ENCODE assay signal across 8 cellular contexts in genomic region chr14:69615471-69616407, GRCh38. TPM values are rescaled to one million over a fixed set of nuclear protein-coding genes. Genes with fewer than 3 reads are reported as not detected.
DNase-seq lines count a peak whose midpoint lies in the region; ATAC-seq and TF ChIP-seq lines count a peak whose summit lies in the region.

No MANE protein-coding gene starts in this region.

- ATAC-seq in GM19463 (IDR thresholded peaks at IDR 0.05; ENCODE audit: unreplicated experiment) (peak; percentile 49), HG03575 (IDR thresholded peaks at IDR 0.05; ENCODE audit: extremely low read depth, insufficient number of reproducible peaks, low FRiP score, unreplicated experiment) (peak; percentile 34), SK-N-SH treated with all-trans-retinoic acid at 6 μM for 48 hours (peak; percentile 65), upper lobe of right lung (peak; percentile 50)

- peak overlapping the region; percentile 49 for H3K4me3 ChIP-seq in coronary artery
- peak overlapping the region; percentile 23 for H3K4me3 ChIP-seq in upper lobe of right lung

- H3K27ac ChIP-seq in coronary artery (peak overlapping the region; percentile 96 to 99), upper lobe of right lung (peak overlapping the region; percentile 83)

- no peaks in the 10 kb centered on the region for H3K9me3 ChIP-seq in upper lobe of right lung

- POLR2A ChIA-PET in HEK293T (lab: Yijun Ruan, JAX): no interaction called here

- H3K27me3 ChIP-seq in upper lobe of right lung: no peaks in the 10 kb centered on the region

- H3K4me1 ChIP-seq in upper lobe of right lung: peaks cover 79% of the 10 kb centered on the region

- intact Hi-C loops in upper lobe of right lung (cut with DNase I): loop anchor here (10.0 kb wide), 1 partner anchor 89 kb away; no protein-coding TSS in a partner anchor

- DNase-seq in Daoy (ENCODE audit: low read depth) (peak; percentile 76), coronary artery (ENCODE audit: low spot score) (no peak), midbrain (lab: John Stamatoyannopoulos, UW) (peak; percentile 19), upper lobe of right lung (no peak), HEK293T (ENCODE audit: extremely low spot score) (no peak)

- TF ChIP-seq CTCF in coronary artery (IDR thresholded peaks at IDR 0.05): no peak
- TF ChIP-seq CTCF in upper lobe of right lung (IDR thresholded peaks at IDR 0.05): peak; percentile 6

- CTCF ChIA-PET in HEK293T (lab: Yijun Ruan, JAX): interaction anchor here (0.7 to 0.9 kb wide), 2 partner anchors 10 to 12 kb away, joined by 4 to 5 read pairs; no protein-coding TSS in a partner anchor

- H3K36me3 ChIP-seq in upper lobe of right lung: no peaks in the 10 kb centered on the region

TF ChIP-seq in SK-N-SH treated with all-trans-retinoic acid at 6 μM for 48 hours, 23 proteins besides CTCF, POLR2A, EP300 and RAD21 (continues in another document):
- TF ChIP-seq ESRRG (CRISPR knock-in tag; IDR thresholded peaks at IDR 0.05): no peak
- TF ChIP-seq POU6F1 (CRISPR knock-in tag; IDR thresholded peaks at IDR 0.05; ENCODE audit: borderline replicate concordance, low read depth): no peak
- no peak for TF ChIP-seq CREB5 (CRISPR knock-in tag; IDR thresholded peaks at IDR 0.05; ENCODE audit: low read depth)
- TF ChIP-seq TOX (CRISPR knock-in tag; IDR thresholded peaks at IDR 0.05; ENCODE audit: borderline replicate concordance): no peak
- no peak for TF ChIP-seq ZFP3 (CRISPR knock-in tag; IDR thresholded peaks at IDR 0.05)
- no peak for TF ChIP-seq PPARA (CRISPR knock-in tag; IDR thresholded peaks at IDR 0.05; ENCODE audit: borderline replicate concordance)
- no peak for TF ChIP-seq GLIS3 (CRISPR knock-in tag; IDR thresholded peaks at IDR 0.05)
- no peak for TF ChIP-seq CSDC2 (CRISPR knock-in tag; IDR thresholded peaks at IDR 0.05)
- no peak for TF ChIP-seq SNAI2 (CRISPR knock-in tag; IDR thresholded peaks at IDR 0.05)
- no peak for TF ChIP-seq BACH2 (CRISPR knock-in tag; IDR thresholded peaks at IDR 0.05; ENCODE audit: borderline replicate concordance)
- no peak for TF ChIP-seq ARNTL (CRISPR knock-in tag; IDR thresholded peaks at IDR 0.05; ENCODE audit: borderline replicate concordance, low read depth)
- TF ChIP-seq ZNF70 (CRISPR knock-in tag; IDR thresholded peaks at IDR 0.05): no peak
- no peak for TF ChIP-seq ZNF8 (CRISPR knock-in tag; IDR thresholded peaks at IDR 0.05)

TF ChIP-seq in HEK293T, 16 proteins besides CTCF, POLR2A, EP300 and RAD21:
- TF ChIP-seq FOXA1 (IDR thresholded peaks at IDR 0.05) (no peak), PKNOX1 (IDR thresholded peaks at IDR 0.05) (no peak), L3MBTL2 (conservative IDR thresholded peaks at IDR 0.05) (no peak), ZNF384 (IDR thresholded peaks at IDR 0.05) (no peak), SUZ12 (IDR thresholded peaks at IDR 0.05) (no peak), ELF4 (IDR thresholded peaks at IDR 0.05) (no peak), FOXM1 (IDR thresholded peaks at IDR 0.05; ENCODE audit: borderline replicate concordance) (no peak), ARNT (IDR thresholded peaks at IDR 0.05) (no peak)

RNA-seq across cellular contexts. Expression of gene SUSD6, which starts 4.3 kb away (rescaled TPM):
- total RNA-seq in Daoy (2014; rRNA removed; shearing (Covaris generic)): 4.6 and 4.8 TPM in 2 replicates
- total RNA-seq in upper lobe of right lung: 87.5 TPM

RNA-seq across cellular contexts. Expression of gene CCDC177, which starts 41.1 kb away (rescaled TPM):
- not detected in 2 replicates for total RNA-seq in Daoy (2014; rRNA removed; shearing (Covaris generic))
- total RNA-seq in upper lobe of right lung: not detected

Comparison
In these comparisons a context has a peak if more than half of its experiments do, and no peak if none do; other contexts are left out.
1. DNase-seq: peak in Daoy (single experiment) and midbrain (single experiment); none in coronary artery (single experiment), upper lobe of right lung (single experiment) and HEK293T (single experiment).
2. RNA of gene SUSD6, which starts 4.3 kb away (total RNA-seq): 87.5 TPM in upper lobe of right lung (single experiment); 4.6 to 4.8 TPM in Daoy; every median in the first group is over 10 times any median in the second.
3. Peak in every context shown above with its lines, with median percentiles within 50 percentile points of each other: ATAC-seq.